ENCODE assay signal across 19 cellular contexts in the genomic region with DNA sequence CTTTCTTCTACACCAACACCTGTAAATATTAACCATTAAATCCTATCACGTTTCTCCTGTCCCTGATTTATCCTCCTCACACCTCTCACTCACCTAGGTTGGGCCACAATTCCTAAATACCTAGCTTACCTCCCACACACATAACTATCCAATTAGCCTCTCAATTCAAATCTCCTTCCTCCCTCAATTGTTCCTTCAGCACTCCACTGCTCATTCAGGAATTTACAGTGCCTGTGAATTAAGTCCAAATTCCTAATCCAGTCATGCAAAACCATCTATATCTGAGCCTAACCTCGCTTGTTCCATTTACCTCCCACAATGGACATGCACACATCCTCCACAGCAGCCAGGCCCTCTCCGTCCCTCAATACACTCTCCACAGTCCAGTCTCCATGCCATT.
"Had no signal": no experiment of that assay in that cellular context is flagged by ENCODE, and none has a peak within 500 bp of the region (broad histone marks: within the 10 kb centered on the region; RNA-seq: fewer than 3 reads in every experiment).

No MANE protein-coding gene starts in this region.

- H3K4me1 ChIP-seq: sigmoid colon, testis had no signal

- H3K4me1 Mint-ChIP-seq: activated naive CD8-positive, alpha-beta T cell treated with anti-CD3 and anti-CD28 coated beads for 36 hours; stimulated activated memory B cell treated with anti-CD40 and anti-IgM and Interleukin-4, amounts not matched to agents 10 μg/mL and 1 μg/mL and 100 μg/mL, for 72 hours had no signal

- H3K27me3 ChIP-seq: sigmoid colon, testis had no signal

- H3K27ac ChIP-seq: sigmoid colon, testis had no signal

- H3K9me3 ChIP-seq: sigmoid colon, testis had no signal

- H3K27ac Mint-ChIP-seq: activated CD4-positive, alpha-beta memory T cell treated with anti-CD3 and anti-CD28 coated beads for 36 hours; activated naive CD8-positive, alpha-beta T cell treated with anti-CD3 and anti-CD28 coated beads for 36 hours; stimulated activated memory B cell treated with anti-CD40 and anti-IgM and Interleukin-4, amounts not matched to agents 10 μg/mL and 1 μg/mL and 100 μg/mL, for 72 hours; T-helper 1 cell treated with Interleukin-12 subunit alpha and Interleukin-12 subunit beta and Interleukin-4 antibody, amounts not matched to agents 30 μg/mL and 1 μg/mL, for 36 hours had no signal

- H3K4me3 ChIP-seq: sigmoid colon, smooth muscle cell, testis had no signal

- DNase-seq: activated CD4-positive, alpha-beta memory T cell treated with anti-CD3 and anti-CD28 coated beads for 36 hours; activated CD4-positive, alpha-beta T cell treated with anti-CD3 and anti-CD28 coated beads for 48 hours; activated naive CD4-positive, alpha-beta T cell treated with Interleukin-2 at 50 U/mL for 16 hours; activated naive CD8-positive, alpha-beta T cell treated with anti-CD3 and anti-CD28 coated beads for 36 hours; activated T-cell treated with anti-CD3 and anti-CD28 coated beads, Interleukin-2, amount 50 U/mL, for 48 hours; cerebellar nuclear complex; erythroblast; foreskin fibroblast; left cardiac atrium; mesendoderm; naive B cell; nucleus accumbens; retina; sigmoid colon; stimulated activated CD4-positive, alpha-beta T cell treated with anti-CD3 and anti-CD28 coated beads, Interleukin-15, amount 100 ng/mL, for 24 hours; testis had no signal

- H3K4me2 ChIP-seq: smooth muscle cell had no signal

- H3K4me3 Mint-ChIP-seq: activated CD4-positive, alpha-beta memory T cell treated with anti-CD3 and anti-CD28 coated beads for 36 hours; activated naive CD8-positive, alpha-beta T cell treated with anti-CD3 and anti-CD28 coated beads for 36 hours; naive B cell; stimulated activated memory B cell treated with anti-CD40 and anti-IgM and Interleukin-4, amounts not matched to agents 10 μg/mL and 1 μg/mL and 100 μg/mL, for 72 hours; T-helper 1 cell treated with Interleukin-12 subunit alpha and Interleukin-12 subunit beta and Interleukin-4 antibody, amounts not matched to agents 30 μg/mL and 1 μg/mL, for 36 hours had no signal

- H3K9me3 Mint-ChIP-seq: activated CD4-positive, alpha-beta memory T cell treated with anti-CD3 and anti-CD28 coated beads for 36 hours; activated naive CD8-positive, alpha-beta T cell treated with anti-CD3 and anti-CD28 coated beads for 36 hours; naive B cell; stimulated activated memory B cell treated with anti-CD40 and anti-IgM and Interleukin-4, amounts not matched to agents 10 μg/mL and 1 μg/mL and 100 μg/mL, for 72 hours; T-helper 1 cell treated with Interleukin-12 subunit alpha and Interleukin-12 subunit beta and Interleukin-4 antibody, amounts not matched to agents 30 μg/mL and 1 μg/mL, for 36 hours had no signal

- H3K27me3 Mint-ChIP-seq: activated CD4-positive, alpha-beta memory T cell treated with anti-CD3 and anti-CD28 coated beads for 36 hours; activated naive CD8-positive, alpha-beta T cell treated with anti-CD3 and anti-CD28 coated beads for 36 hours; naive B cell; stimulated activated memory B cell treated with anti-CD40 and anti-IgM and Interleukin-4, amounts not matched to agents 10 μg/mL and 1 μg/mL and 100 μg/mL, for 72 hours had no signal
